In the genomic region with DNA sequence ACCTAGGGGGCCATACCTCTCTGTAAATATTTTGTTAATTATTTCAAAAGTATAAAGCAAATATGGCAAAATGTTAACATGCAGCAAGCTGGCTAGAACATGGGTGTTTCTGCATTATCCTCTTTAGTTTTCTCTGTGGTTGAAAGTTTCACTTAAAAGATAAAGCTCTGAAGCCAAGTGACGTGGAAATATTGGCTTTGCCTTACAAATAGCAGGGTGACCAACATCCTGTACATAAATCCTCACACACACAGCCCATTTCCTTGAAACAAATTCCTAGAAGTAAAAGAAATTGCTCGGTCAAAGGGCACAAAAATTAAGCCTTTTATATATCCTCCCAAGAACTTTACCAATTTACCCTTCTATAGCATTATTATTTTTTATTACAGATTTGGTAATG, we compare ENCODE assay signal across 16 cellular contexts. TPM values are rescaled to one million over a fixed set of nuclear protein-coding genes. Genes with fewer than 3 reads are reported as not detected.
"Had no signal": no experiment of that assay in that cellular context is flagged by ENCODE, and none has a peak within 500 bp of the region (broad histone marks: within the 10 kb centered on the region; RNA-seq: fewer than 3 reads in every experiment).

No MANE protein-coding gene starts in this region.

- H3K4me3 ChIP-seq: lung, stomach, thyroid gland, uterus had no signal

- H3K27me3 ChIP-seq: stomach, thyroid gland, uterus had no signal

- H3K4me1 Mint-ChIP-seq: activated CD4-positive, alpha-beta memory T cell treated with anti-CD3 and anti-CD28 coated beads, Interleukin-2, amount 10 ng/mL, durations not matched to agents 7 days and 5 days had no signal

- H3K27ac Mint-ChIP-seq: activated CD4-positive, alpha-beta memory T cell treated with anti-CD3 and anti-CD28 coated beads, Interleukin-2, amount 10 ng/mL, durations not matched to agents 7 days and 5 days; activated CD4-positive, alpha-beta T cell treated with anti-CD3 and anti-CD28 coated beads for 36 hours; effector memory CD8-positive, alpha-beta T cell had no signal

- H3K9me3 ChIP-seq: stomach, thyroid gland, uterus had no signal

- ATAC-seq: activated CD4-positive, alpha-beta T cell treated with anti-CD3 and anti-CD28 coated beads for 36 hours; effector memory CD8-positive, alpha-beta T cell had no signal

- DNase-seq: activated CD4-positive, alpha-beta memory T cell treated with anti-CD3 and anti-CD28 coated beads, Interleukin-2, amount 10 ng/mL, durations not matched to agents 7 days and 5 days; activated CD4-positive, alpha-beta T cell treated with anti-CD3 and anti-CD28 coated beads for 36 hours; activated CD8-positive, alpha-beta memory T cell treated with anti-CD3 and anti-CD28 coated beads, Interleukin-2, amount 50 U/mL, for 48 hours; central memory CD4-positive, alpha-beta T cell; cortex of kidney; effector memory CD8-positive, alpha-beta T cell; naive B cell; retina; stimulated activated CD4-positive, alpha-beta T cell treated with anti-CD3 and anti-CD28 coated beads, Interleukin-4, amount 100 ng/mL, for 4 hours; stomach; T-helper 9 cell; thyroid gland; uterus had no signal

- FAIRE-seq: frontal cortex had no signal

- H3K27ac ChIP-seq: stomach, thyroid gland, uterus, VCaP had no signal

- H3K9me3 Mint-ChIP-seq: effector memory CD8-positive, alpha-beta T cell had no signal

- H3K4me1 ChIP-seq: thyroid gland, uterus had no signal

- H3K36me3 ChIP-seq: stomach, thyroid gland, uterus had no signal

- H3K4me3 Mint-ChIP-seq: activated CD4-positive, alpha-beta memory T cell treated with anti-CD3 and anti-CD28 coated beads, Interleukin-2, amount 10 ng/mL, durations not matched to agents 7 days and 5 days; activated CD4-positive, alpha-beta T cell treated with anti-CD3 and anti-CD28 coated beads for 36 hours; effector memory CD8-positive, alpha-beta T cell; naive B cell had no signal

- H3K27me3 Mint-ChIP-seq: activated CD4-positive, alpha-beta T cell treated with anti-CD3 and anti-CD28 coated beads for 36 hours; naive B cell had no signal

RNA-seq across cellular contexts. Expression of gene VWF, which starts 10.6 kb away (rescaled TPM):
- total RNA-seq: activated CD4-positive, alpha-beta memory T cell treated with anti-CD3 and anti-CD28 coated beads, Interleukin-2, amount 10 ng/mL, durations not matched to agents 7 days and 5 days had no signal
